ENCODE assay signal across 13 cellular contexts in the genomic region with DNA sequence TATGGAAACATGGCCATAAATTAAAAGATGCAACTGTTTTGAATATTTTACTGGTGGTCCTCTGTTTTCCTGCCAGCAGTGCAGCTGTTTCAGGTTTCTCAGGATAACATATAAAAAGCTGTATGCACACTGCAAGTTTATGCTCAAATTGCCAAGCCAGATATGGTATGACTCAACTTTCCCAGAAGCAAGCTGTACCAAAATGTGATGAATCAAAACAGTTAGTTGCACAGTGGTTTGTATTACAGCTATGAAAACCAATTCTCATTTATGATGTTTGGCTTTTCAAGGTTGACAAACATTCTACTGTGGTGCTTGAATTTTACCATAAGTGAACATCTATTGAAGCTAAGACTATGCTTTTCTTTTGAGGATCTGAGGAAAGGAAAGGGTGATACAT. TPM values are rescaled to one million over a fixed set of nuclear protein-coding genes. Genes with fewer than 3 reads are reported as not detected.
DNase-seq lines count a peak whose midpoint lies in the region; ATAC-seq, FAIRE-seq and TF ChIP-seq lines count a peak whose summit lies in the region.
"Had no signal": no experiment of that assay in that cellular context is flagged by ENCODE, and none has a peak within 500 bp of the region (broad histone marks: within the 10 kb centered on the region; RNA-seq: fewer than 3 reads in every experiment).

No MANE protein-coding gene starts in this region.

- no peak overlapping the region for H3K4me3 ChIP-seq in astrocyte of the spinal cord (ENCODE audit: low read depth, low read length)
- H3K4me3 ChIP-seq in keratinocyte (ENCODE audit: control insufficient read depth in 2 of 3, extremely low read depth in 1 of 3, insufficient read depth in 2 of 3, low read depth in 1 of 3, low read length in 3 of 3), result no peak overlapping the region

- FAIRE-seq in keratinocyte (lab: Jason Lieb, UNC), result peak; percentile 84
- FAIRE-seq: small intestine had no signal

- no peak overlapping the region for H3K4me3 Mint-ChIP-seq in HFFc6
- no peak overlapping the region for H3K4me3 Mint-ChIP-seq in mesothelial cell of epicardium
- H3K4me3 Mint-ChIP-seq: dendritic cell treated with granulocyte-macrophage colony-stimulating factor and Interleukin-4, amounts not matched to agents 40 ng/mL and 50 ng/mL, for 4 days had no signal

- peak; percentile 18 for DNase-seq in AG09319 (ENCODE audit: extremely low read depth, low read depth)
- DNase-seq in HFFc6, result peak; percentile 57
- DNase-seq in astrocyte of the spinal cord (ENCODE audit: low read depth, low spot score), result peak; percentile 86
- no peak for DNase-seq in keratinocyte (ENCODE audit: low read depth, low spot score)
- DNase-seq in NCI-H2029 (lab: John Stamatoyannopoulos, UW), result no peak
- no peak for DNase-seq in mesothelial cell of epicardium (ENCODE audit: low spot score in 2 of 2, unreplicated experiment in 2 of 2)
- DNase-seq in pons (ENCODE audit: low spot score), result no peak
- DNase-seq: GOT3, KG1, RPMI8226, small intestine had no signal

- ATAC-seq in HG03025 (IDR thresholded peaks at IDR 0.05; ENCODE audit: low FRiP score, unreplicated experiment), result no peak

- H3K4me1 ChIP-seq in keratinocyte (ENCODE audit: control insufficient read depth, extremely low read depth, insufficient read depth, low read length), result peaks cover 13% of the 10 kb centered on the region

- H3K9me3 ChIP-seq in keratinocyte (ENCODE audit: control insufficient read depth, low read depth, low read length), result no peaks in the 10 kb centered on the region

- H3K79me2 ChIP-seq in keratinocyte (ENCODE audit: control insufficient read depth, insufficient read depth, low read length), result no peaks in the 10 kb centered on the region

- no peak overlapping the region for H3K27ac ChIP-seq in keratinocyte (ENCODE audit: control insufficient read depth, insufficient read depth, low read length)

- no peaks in the 10 kb centered on the region for H3K27me3 ChIP-seq in keratinocyte (ENCODE audit: control insufficient read depth, extremely low read depth, insufficient read depth, low read length)

- no peak overlapping the region for H3K4me2 ChIP-seq in keratinocyte (ENCODE audit: control insufficient read depth, extremely low read depth, insufficient read depth, low read depth, low read length)

- H3K4me1 Mint-ChIP-seq in HFFc6 (ENCODE audit: low read depth), result peaks cover 14% of the 10 kb centered on the region
- H3K4me1 Mint-ChIP-seq in mesothelial cell of epicardium, result peaks cover 6% of the 10 kb centered on the region

- H3K36me3 Mint-ChIP-seq in HFFc6 (ENCODE audit: low read depth) (peaks cover 7% of the 10 kb centered on the region), mesothelial cell of epicardium (peaks cover 9% of the 10 kb centered on the region)

- no peak overlapping the region for H2AFZ ChIP-seq in keratinocyte (ENCODE audit: control insufficient read depth, low read length)

- H4K20me1 ChIP-seq in keratinocyte (ENCODE audit: control insufficient read depth, extremely low read depth, insufficient read depth, low read length), result no peaks in the 10 kb centered on the region

- H3K9me3 Mint-ChIP-seq in HFFc6 (no peaks in the 10 kb centered on the region), mesothelial cell of epicardium (peaks cover 4% of the 10 kb centered on the region)

- no peaks in the 10 kb centered on the region for H3K27me3 Mint-ChIP-seq in HFFc6 (ENCODE audit: insufficient read depth)
- no peaks in the 10 kb centered on the region for H3K27me3 Mint-ChIP-seq in mesothelial cell of epicardium (ENCODE audit: low read depth)
- H3K27me3 Mint-ChIP-seq: dendritic cell treated with granulocyte-macrophage colony-stimulating factor and Interleukin-4, amounts not matched to agents 40 ng/mL and 50 ng/mL, for 4 days had no signal

- in situ Hi-C loops in astrocyte of the spinal cord (cut with HindIII; ENCODE audit: low sequenced_read_pairs), result no loop called here

- no peak overlapping the region for H3K9ac ChIP-seq in keratinocyte (ENCODE audit: control insufficient read depth, extremely low read depth, insufficient read depth, low read length)

- H3K9me1 ChIP-seq in keratinocyte (ENCODE audit: control insufficient read depth, extremely low read depth, insufficient read depth, low read length), result no peaks in the 10 kb centered on the region

- TF ChIP-seq CTCF in AG09319 (IDR thresholded peaks at IDR 0.05; ENCODE audit: low read depth, low read length), result no peak
- TF ChIP-seq CTCF in HFFc6 (IDR thresholded peaks at IDR 0.05), result no peak
- TF ChIP-seq CTCF in astrocyte of the spinal cord (IDR thresholded peaks at IDR 0.05; ENCODE audit: low read depth, low read length), result no peak
- no peak for TF ChIP-seq CTCF in keratinocyte (optimal IDR thresholded peaks at IDR 0.05 in 1 of 3, IDR thresholded peaks at IDR 0.05 in 1 of 3, conservative IDR thresholded peaks at IDR 0.05 in 1 of 3; ENCODE audit: extremely low read depth in 1 of 3, insufficient read depth in 2 of 3, low read length in 3 of 3)
- no peak for TF ChIP-seq CTCF in mesothelial cell of epicardium (IDR thresholded peaks at IDR 0.05; ENCODE audit: unreplicated experiment)

- dilution Hi-C loops in keratinocyte (cut with MboI; ENCODE audit: extremely low pct_ligation_motif_present, low sequenced_read_pairs), result no loop called here

- H3K36me3 ChIP-seq in keratinocyte (ENCODE audit: control insufficient read depth in 2 of 2, extremely low read depth in 1 of 2, insufficient read depth in 2 of 2, low read length in 2 of 2), result no peaks in the 10 kb centered on the region

- H3K27ac Mint-ChIP-seq in HFFc6 (peak overlapping the region; percentile 74), mesothelial cell of epicardium (no peak overlapping the region)
- H3K27ac Mint-ChIP-seq: dendritic cell treated with granulocyte-macrophage colony-stimulating factor and Interleukin-4, amounts not matched to agents 40 ng/mL and 50 ng/mL, for 4 days had no signal

RNA-seq across cellular contexts. Expression of a gene that starts 15.5 kb away (rescaled TPM):
- total RNA-seq in HFFc6 (2021; fragmentation: NEBNext Ultra II Directional; extraction: Animal tissue kit (Norgen Biotek cat#: 25700)), result 10 to 100 TPM; 12.5 to 17.4 (median 15.3) TPM
- 8.1 to 13.8 TPM (median 9.7 TPM) in 3 replicates for polyA plus RNA-seq in keratinocyte
- 12.4 TPM for polyA plus RNA-seq in keratinocyte (2011; ENCODE audit: low read depth)
- 5.9 and 12.9 TPM in 2 replicates for polyA plus RNA-seq in keratinocyte (2011; cell fraction: cytosol; rRNA removed)
- polyA plus RNA-seq in keratinocyte (2011; cell fraction: nucleus; rRNA removed), result 8.6 and 13.2 TPM in 2 replicates
- 9.3 and 12.1 TPM in 2 replicates for polyA plus RNA-seq in keratinocyte (2012; ENCODE audit: low replicate concordance)
- 4.1 to 8.7 TPM (median 5.3 TPM) in 3 replicates for polyA minus RNA-seq in keratinocyte
- polyA minus RNA-seq in keratinocyte (2011; cell fraction: cytosol; rRNA and poly(A)+ RNA removed), result 4.4 TPM
- polyA minus RNA-seq in keratinocyte (2011; cell fraction: nucleus; rRNA and poly(A)+ RNA removed), result 4.0 and 10.5 TPM in 2 replicates
- total RNA-seq in mesothelial cell of epicardium, result 15.0 to 19.1 TPM (median 16.2 TPM) in 3 replicates

RNA-seq across cellular contexts. Expression of a gene that starts 15.6 kb away (rescaled TPM):
- total RNA-seq in HFFc6 (2021; fragmentation: NEBNext Ultra II Directional; extraction: Animal tissue kit (Norgen Biotek cat#: 25700)), result 10 to 100 TPM in 5 of 6 experiments, 1 to 10 TPM in 1; 9.7 to 13.8 (median 11.1) TPM
- polyA plus RNA-seq in keratinocyte, result 7.5 to 15.7 TPM (median 12.1 TPM) in 3 replicates
- 2.0 TPM for polyA plus RNA-seq in keratinocyte (2011; ENCODE audit: low read depth)
- 6.8 and 13.3 TPM in 2 replicates for polyA plus RNA-seq in keratinocyte (2011; cell fraction: cytosol; rRNA removed)
- 16.3 and 19.4 TPM in 2 replicates for polyA plus RNA-seq in keratinocyte (2011; cell fraction: nucleus; rRNA removed)
- 4.2 and 6.6 TPM in 2 replicates for polyA plus RNA-seq in keratinocyte (2012; ENCODE audit: low replicate concordance)
- polyA minus RNA-seq in keratinocyte, result 5.3 to 20.7 TPM (median 9.8 TPM) in 3 replicates
- polyA minus RNA-seq in keratinocyte (2011; cell fraction: cytosol; rRNA and poly(A)+ RNA removed), result 6.7 TPM
- 9.4 and 28.7 TPM in 2 replicates for polyA minus RNA-seq in keratinocyte (2011; cell fraction: nucleus; rRNA and poly(A)+ RNA removed)
- total RNA-seq in mesothelial cell of epicardium, result 13.6 to 17.1 TPM (median 16.9 TPM) in 3 replicates

Comparison
In these comparisons a context has a peak if more than half of its experiments do, and no peak if none do; other contexts are left out.
1. DNase-seq: peak in AG09319 (single experiment), HFFc6 (single experiment) and astrocyte of the spinal cord (single experiment); none in keratinocyte (single experiment), NCI-H2029 (single experiment), mesothelial cell of epicardium (0 of 2) and pons (single experiment).